ENCODE assay signal across 9 cellular contexts in the genomic region with DNA sequence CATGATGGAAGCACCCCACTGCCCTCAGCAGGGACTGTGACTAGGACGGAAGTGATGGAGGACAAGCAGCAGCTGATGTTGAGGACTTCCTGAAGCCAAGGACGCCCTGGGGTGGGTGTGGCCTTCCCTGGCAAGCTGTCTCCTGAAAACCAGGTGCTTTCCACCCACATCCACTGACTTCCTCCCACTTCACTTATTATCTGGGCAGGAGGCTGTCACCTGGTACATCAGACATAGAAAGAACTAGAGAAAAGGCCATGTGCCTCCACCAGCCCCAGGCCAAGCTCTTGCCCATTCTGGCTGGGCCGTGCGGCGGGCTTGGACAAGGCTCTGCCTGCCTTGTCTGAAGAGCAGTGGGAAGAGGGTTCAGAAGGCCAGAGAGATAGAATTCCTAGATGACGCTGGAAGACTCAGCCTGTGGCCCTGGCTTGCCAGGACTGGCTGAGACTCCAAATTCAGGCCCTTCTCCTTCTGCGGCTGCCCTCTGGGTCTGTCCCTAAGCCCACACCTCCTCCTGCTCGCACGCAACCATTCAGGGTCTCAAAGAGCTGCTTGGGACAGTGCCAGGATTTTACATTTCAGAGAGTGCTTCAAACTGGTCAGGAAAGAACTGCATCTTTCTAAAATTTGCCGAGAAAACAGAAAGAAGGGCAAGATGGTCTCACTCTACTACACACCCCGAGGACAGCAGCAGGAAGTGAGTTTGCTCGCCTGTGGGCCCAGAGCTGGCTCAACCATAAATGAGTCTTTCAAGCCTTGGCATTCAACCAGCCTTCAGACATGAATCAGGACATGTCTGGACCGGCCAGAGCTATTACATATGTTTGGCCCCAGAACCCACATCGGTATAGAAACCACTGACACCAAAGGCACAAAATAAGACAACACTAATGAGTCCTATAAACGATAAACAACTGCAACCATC. TPM values are rescaled to one million over a fixed set of nuclear protein-coding genes. Genes with fewer than 3 reads are reported as not detected.
DNase-seq lines count a peak whose midpoint lies in the region; ATAC-seq and TF ChIP-seq lines count a peak whose summit lies in the region.
"Had no signal": no experiment of that assay in that cellular context is flagged by ENCODE, and none has a peak within 500 bp of the region (broad histone marks: within the 10 kb centered on the region; RNA-seq: fewer than 3 reads in every experiment).

No MANE protein-coding gene starts in this region.

- H3K18ac ChIP-seq in trophoblast cell (ENCODE audit: low read length), result no peak overlapping the region

- no peak overlapping the region for H4K12ac ChIP-seq in trophoblast cell (ENCODE audit: low read depth, low read length)

- no peak overlapping the region for H2BK120ac ChIP-seq in trophoblast cell (ENCODE audit: insufficient read depth, low read length, poor library complexity)

- H3K27ac Mint-ChIP-seq in Caco-2 (ENCODE audit: unreplicated experiment), result no peak overlapping the region

- intact Hi-C loops in Caco-2 (cut with micrococcal nuclease; ENCODE audit: unreplicated experiment) (no loop called here), thyroid gland (cut with DNase I) (no loop called here), body of pancreas (cut with DNase I) (no loop called here)

- WGBS in trophoblast cell (ENCODE audit: extremely low coverage, insufficient coverage, insufficient read length), result no CpG with 5 or more reads among the region's 15 CpGs
- 77 to 85% methylated on average over 14 to 15 of the region's 15 CpGs for whole genome bisulfite sequencing in thyroid gland, 2 donors
- 82 to 86% methylated on average over 14 to 15 of the region's 15 CpGs for WGBS in body of pancreas, 2 donors

- no peaks in the 10 kb centered on the region for H3K4me1 Mint-ChIP-seq in Caco-2 (ENCODE audit: low read depth, unreplicated experiment)

- no peak for TF ChIP-seq CTCF in Caco-2 (IDR thresholded peaks at IDR 0.05; ENCODE audit: insufficient read depth in 1 of 2, low read depth in 1 of 2, low read length in 1 of 2, severe bottlenecking in 1 of 2, unreplicated experiment in 1 of 2)
- no peak for TF ChIP-seq CTCF in thyroid gland (IDR thresholded peaks at IDR 0.05)
- no peak for TF ChIP-seq CTCF in body of pancreas (IDR thresholded peaks at IDR 0.05)

- H3K27me3 ChIP-seq in Caco-2 (replicated peaks; ENCODE audit: control insufficient read depth, insufficient read depth, low read length), result no peaks in the 10 kb centered on the region
- H3K27me3 ChIP-seq in trophoblast cell (ENCODE audit: insufficient read depth, low read length), result no peaks in the 10 kb centered on the region
- H3K27me3 ChIP-seq in thyroid gland, result no peaks in the 10 kb centered on the region
- H3K27me3 ChIP-seq in body of pancreas, result no peaks in the 10 kb centered on the region

- no peak overlapping the region for H2BK5ac ChIP-seq in trophoblast cell (ENCODE audit: low read depth, low read length, poor library complexity)

- H4K91ac ChIP-seq in trophoblast cell (ENCODE audit: low read depth, low read length), result no peak overlapping the region

- H3K79me1 ChIP-seq in trophoblast cell (ENCODE audit: low read length), result peaks cover 3% of the 10 kb centered on the region

- no peak overlapping the region for H3K4me2 ChIP-seq in trophoblast cell (ENCODE audit: low read length)

- POLR2A ChIA-PET in Caco-2 (lab: Charles Lee), result no interaction called here

- no peak overlapping the region for H2BK12ac ChIP-seq in trophoblast cell (ENCODE audit: low read length)

- no peaks in the 10 kb centered on the region for H3K79me2 ChIP-seq in trophoblast cell (ENCODE audit: control insufficient read depth, insufficient read depth, low read length, poor library complexity)

- peaks cover 39% of the 10 kb centered on the region for H3K36me3 Mint-ChIP-seq in Caco-2 (ENCODE audit: insufficient read depth, unreplicated experiment)

- no peaks in the 10 kb centered on the region for H3K27me3 Mint-ChIP-seq in Caco-2 (ENCODE audit: insufficient read depth, unreplicated experiment)

- H2AFZ ChIP-seq in trophoblast cell (ENCODE audit: insufficient read depth, low read length, poor library complexity), result peak overlapping the region; percentile 3

- H3K9me3 ChIP-seq in Caco-2 (no peaks in the 10 kb centered on the region), trophoblast cell (ENCODE audit: insufficient read depth, low read depth, low read length) (no peaks in the 10 kb centered on the region), thyroid gland (no peaks in the 10 kb centered on the region), body of pancreas (no peaks in the 10 kb centered on the region)

- no peak overlapping the region for H3K9ac ChIP-seq in trophoblast cell (ENCODE audit: low read length)

- H3K14ac ChIP-seq in trophoblast cell (ENCODE audit: low read length), result no peak overlapping the region

- CTCF ChIA-PET in Caco-2 (lab: Charles Lee), result no interaction called here

- TSS peak; percentile 16 for BruUV-seq in Caco-2 (replicated peaks; lab: Mats Ljungman, UMichigan)

- H3K36me3 ChIP-seq in Caco-2 (ENCODE audit: control insufficient read depth, insufficient read depth, low read length) (peaks cover 9% of the 10 kb centered on the region), trophoblast cell (ENCODE audit: control insufficient read depth in 1 of 2, insufficient read depth in 2 of 2, low read length in 2 of 2) (peaks cover 23 to 34% of the 10 kb centered on the region in 2 experiments), thyroid gland (peaks cover 14 to 27% of the 10 kb centered on the region in 2 donors), body of pancreas (replicated peaks in 1 of 2; ENCODE audit: insufficient read depth in 1 of 2, low read depth in 2 of 2) (peaks cover 0 to 5% of the 10 kb centered on the region in 2 donors)

- no peak overlapping the region for H3K27ac ChIP-seq in trophoblast cell (ENCODE audit: low read depth, low read length)
- H3K27ac ChIP-seq in thyroid gland, result peak overlapping the region in 1 of 3 donors; percentile 34
- no peak overlapping the region for H3K27ac ChIP-seq in body of pancreas

- H2AK5ac ChIP-seq in trophoblast cell (ENCODE audit: low read length), result no peak overlapping the region

- H3K4me1 ChIP-seq in Caco-2, result no peaks in the 10 kb centered on the region
- H3K4me1 ChIP-seq in trophoblast cell (ENCODE audit: control insufficient read depth in 1 of 2, insufficient read depth in 2 of 2, low read length in 2 of 2), result peaks cover 3 to 4% of the 10 kb centered on the region in 2 experiments
- no peaks in the 10 kb centered on the region for H3K4me1 ChIP-seq in thyroid gland
- no peaks in the 10 kb centered on the region for H3K4me1 ChIP-seq in body of pancreas

- no peak for DNase-seq in Caco-2
- DNase-seq in NCI-H1694 treated with DMSO at 0.1 percent for 48 hours (lab: John Stamatoyannopoulos, UW), result peak; percentile 66
- DNase-seq in trophoblast cell, result peak; percentile 79
- no peak for DNase-seq in MV-4-11 (lab: John Stamatoyannopoulos, UW)
- no peak for DNase-seq in islet precursor cell
- no peak for DNase-seq in thyroid gland
- DNase-seq in body of pancreas, result no peak
- DNase-seq: activated CD4-positive, CD25-positive, alpha-beta regulatory T cell treated with anti-CD3 and anti-CD28 coated beads, Interleukin-2, amount 50 U/mL, for 72 hours had no signal

- no peak overlapping the region for H4K8ac ChIP-seq in trophoblast cell (ENCODE audit: low read depth, low read length)

- ATAC-seq in esophagus mucosa, result peak; percentile 92
- no peak for ATAC-seq in body of pancreas

- H3K4me3 ChIP-seq in Caco-2 (ENCODE audit: low read depth, low read length), result no peak overlapping the region
- no peak overlapping the region for H3K4me3 ChIP-seq in trophoblast cell (ENCODE audit: low read depth, low read length)
- no peak overlapping the region for H3K4me3 ChIP-seq in thyroid gland (replicated peaks in 1 of 3)
- no peak overlapping the region for H3K4me3 ChIP-seq in body of pancreas

- TF ChIP-seq POLR2A in thyroid gland (IDR thresholded peaks at IDR 0.05) (no peak), body of pancreas (IDR thresholded peaks at IDR 0.05) (no peak)

- no peaks in the 10 kb centered on the region for H3K9me3 Mint-ChIP-seq in Caco-2 (ENCODE audit: unreplicated experiment)

- no peak overlapping the region for H3K4ac ChIP-seq in trophoblast cell (ENCODE audit: low read depth, low read length)

- H3K4me3 Mint-ChIP-seq in Caco-2 (ENCODE audit: unreplicated experiment), result no peak overlapping the region

- no peak overlapping the region for H3K23ac ChIP-seq in trophoblast cell (ENCODE audit: low read length)

RNA-seq across cellular contexts. Expression of a gene that starts 13.3 kb away (rescaled TPM):
- 67.1 and 73.0 TPM in 2 replicates for total RNA-seq in Caco-2 (2022)
- 88.7 TPM for total RNA-seq in esophagus mucosa
- 78.4 and 80.5 TPM in 2 replicates for polyA plus RNA-seq in trophoblast cell (2013)
- 10 to 100 TPM; 30.8 to 57.9 (median 47.7) TPM for total RNA-seq in thyroid gland
- total RNA-seq in body of pancreas, result 10 to 100 TPM; 27.8 to 43.5 TPM

RNA-seq across cellular contexts. Expression of a gene that starts 13.7 kb away (rescaled TPM):
- total RNA-seq in Caco-2 (2022) (17.6 and 23.3 TPM in 2 replicates), esophagus mucosa (6.7 TPM), thyroid gland (10 to 100 TPM in 3 of 4 donors, 1 to 10 TPM in 1; 9.8 to 17.8 (median 12.5) TPM), body of pancreas (1 to 10 TPM; 6.5 to 7.9 TPM)
- 9.1 and 9.3 TPM in 2 replicates for polyA plus RNA-seq in trophoblast cell (2013)

RNA-seq across cellular contexts. Expression of a gene that starts 31.9 kb away (rescaled TPM):
- 51.8 and 60.0 TPM in 2 replicates for total RNA-seq in Caco-2 (2022)
- total RNA-seq in esophagus mucosa, result not detected
- 0.04 and 0.05 TPM in 2 replicates for polyA plus RNA-seq in trophoblast cell (2013)
- total RNA-seq in thyroid gland, result not detected
- not detected for total RNA-seq in body of pancreas

Comparison
In these comparisons a context has a peak if more than half of its experiments do, and no peak if none do; other contexts are left out.
1. DNase-seq: peak in NCI-H1694 treated with DMSO at 0.1 percent for 48 hours (single experiment) and trophoblast cell (2 of 2); none in Caco-2 (0 of 2), MV-4-11 (single experiment), islet precursor cell (single experiment), thyroid gland (0 of 2) and body of pancreas (0 of 4).
2. RNA of a gene that starts 31.9 kb away (total RNA-seq): 51.8 to 60.0 TPM in Caco-2; not detected in thyroid gland, not detected in esophagus mucosa (single experiment) and not detected in body of pancreas; every median in the first group is over 10 times any median in the second.